ENCODE assay signal across 8 cellular contexts in the genomic region with DNA sequence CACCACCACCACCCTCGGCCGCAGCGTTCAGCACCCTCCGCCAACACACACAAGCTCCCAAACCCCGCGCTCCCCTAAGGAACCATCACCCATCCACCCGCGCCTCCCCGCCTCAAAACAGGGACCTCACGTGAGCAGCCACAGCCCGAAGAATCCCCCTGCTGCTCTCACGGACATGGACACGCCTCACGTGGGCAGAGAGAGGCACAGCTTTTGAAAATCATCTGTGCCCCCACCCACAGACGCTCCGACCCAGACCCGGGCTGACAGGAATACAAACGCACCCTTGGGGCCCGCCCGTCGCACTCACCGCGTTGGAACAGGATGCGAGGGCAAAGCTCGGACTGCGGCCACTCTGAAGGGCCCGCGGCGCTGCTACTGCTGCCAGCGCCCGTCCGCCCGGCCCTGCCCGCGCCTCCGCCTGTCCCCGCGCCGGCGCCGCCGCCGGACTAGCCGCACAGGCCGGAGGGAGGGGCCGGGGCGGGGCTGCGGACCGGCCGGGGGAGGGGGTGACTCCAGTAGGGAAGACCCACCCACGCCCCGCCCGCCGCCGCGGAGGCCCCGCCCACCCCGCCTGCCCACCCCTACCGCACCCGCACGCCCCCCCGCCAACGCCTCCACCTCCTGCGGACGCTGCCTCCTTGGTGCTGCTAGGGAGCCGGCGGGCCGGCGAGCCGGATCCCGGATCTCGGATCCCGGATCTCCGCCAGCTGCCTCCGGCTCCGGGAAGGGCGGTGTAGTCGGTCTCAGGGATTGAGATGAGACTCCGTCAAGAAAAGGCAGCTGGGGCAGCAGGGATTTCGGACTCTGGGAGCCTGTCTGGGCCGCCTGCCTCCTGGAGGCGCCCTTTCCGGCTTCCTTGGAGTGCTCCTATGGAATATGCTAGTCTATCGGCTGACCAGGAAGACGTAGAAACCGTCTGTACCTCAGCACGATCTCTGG. TPM values are rescaled to one million over a fixed set of nuclear protein-coding genes. Genes with fewer than 3 reads are reported as not detected.
DNase-seq lines count a peak whose midpoint lies in the region; ATAC-seq and TF ChIP-seq lines count a peak whose summit lies in the region.

A gene (minus strand): TSS at position 461 of the 942 bp plus-strand sequence. CDS start 8,246 bp downstream, outside the sequence.

- no peaks in the 10 kb centered on the region for H3K27me3 Mint-ChIP-seq in CD4-positive, alpha-beta T cell
- H3K27me3 Mint-ChIP-seq in activated T-cell treated with anti-CD3 and anti-CD28 coated beads, Interleukin-2, amount 50 U/mL, for 72 hours (ENCODE audit: low read depth): no peaks in the 10 kb centered on the region

- ATAC-seq in CD4-positive, alpha-beta T cell (ENCODE audit: poor library complexity): peak; percentile 66
- ATAC-seq in GM19467 (IDR thresholded peaks at IDR 0.05; ENCODE audit: unreplicated experiment): peak; percentile 60
- ATAC-seq in activated T-cell treated with anti-CD3 and anti-CD28 coated beads, Interleukin-2, amount 50 U/mL, for 72 hours (replicated peaks in 1 of 2): peak; percentile 78 to 85

- H3K9me3 Mint-ChIP-seq in CD4-positive, alpha-beta T cell: no peaks in the 10 kb centered on the region
- H3K9me3 Mint-ChIP-seq in activated T-cell treated with anti-CD3 and anti-CD28 coated beads, Interleukin-2, amount 50 U/mL, for 72 hours: no peaks in the 10 kb centered on the region

- CTCF ChIA-PET in CD4-positive, alpha-beta T cell (lab: Charles Lee): no interaction called here

- H3K4me3 ChIP-seq in esophagus muscularis mucosa: peak within 1 kb of the TSS; percentile 81 to 94 (median 87)

- peaks cover 34% of the 10 kb centered on the region for H3K4me1 Mint-ChIP-seq in CD4-positive, alpha-beta T cell (ENCODE audit: low read depth)
- H3K4me1 Mint-ChIP-seq in activated T-cell treated with anti-CD3 and anti-CD28 coated beads, Interleukin-2, amount 50 U/mL, for 72 hours (ENCODE audit: low read depth): peaks cover 10% of the 10 kb centered on the region

- peaks cover 14 to 27% (median 25%) of the 10 kb centered on the region in 4 donors for H3K36me3 ChIP-seq in esophagus muscularis mucosa

- POLR2A ChIA-PET in CD4-positive, alpha-beta T cell (lab: Charles Lee): interaction anchor here (0.6 to 4.0 kb wide), 10 partner anchors 8 to 264 kb away, joined by 3 to 14 read pairs (median 5); a partner anchor contains a TSS

- 0% methylated on average over 19 of the region's 87 CpGs for WGBS in esophagus muscularis mucosa

- no peak for TF ChIP-seq CTCF in CD4-positive, alpha-beta T cell (IDR thresholded peaks at IDR 0.05)
- TF ChIP-seq CTCF in esophagus muscularis mucosa (IDR thresholded peaks at IDR 0.05): peak in 2 of 3 experiments; percentile 19 to 27

- H3K36me3 Mint-ChIP-seq in CD4-positive, alpha-beta T cell (ENCODE audit: low read depth): peaks cover 22% of the 10 kb centered on the region
- peaks cover 2 to 3% of the 10 kb centered on the region in 2 donors for H3K36me3 Mint-ChIP-seq in activated T-cell treated with anti-CD3 and anti-CD28 coated beads, Interleukin-2, amount 50 U/mL, for 72 hours (ENCODE audit: insufficient read depth in 2 of 2)

- H3K27ac ChIP-seq in CD4-positive, alpha-beta T cell (ENCODE audit: low read depth, low read length): peak within 1 kb of the TSS; percentile 38
- peak within 1 kb of the TSS; percentile 90 to 95 (median 92) for H3K27ac ChIP-seq in esophagus muscularis mucosa (replicated peaks in 1 of 4)

- H3K4me1 ChIP-seq in esophagus muscularis mucosa: peaks cover 8 to 47% (median 37%) of the 10 kb centered on the region in 4 donors

- peak; percentile 36 to 75 (median 64) for DNase-seq in CD4-positive, alpha-beta T cell
- DNase-seq in HUDEP-2 (lab: John Stamatoyannopoulos, UW; ENCODE audit: unreplicated experiment in 76 of 76) (peak in 68 of 76 experiments; percentile 11 to 88 (median 70)), OCI-M1 (lab: John Stamatoyannopoulos, UW) (peak; percentile 87), esophagus muscularis mucosa (ENCODE audit: extremely low spot score) (peak; percentile 99), myocyte (ENCODE audit: low read depth) (peak; percentile 89)
- peak; percentile 69 to 70 for DNase-seq in activated T-cell treated with anti-CD3 and anti-CD28 coated beads, Interleukin-2, amount 50 U/mL, for 72 hours
- DNase-seq in stimulated activated CD8-positive, alpha-beta memory T cell treated with anti-CD3 and anti-CD28 coated beads, Interleukin-7, amount 100 ng/mL, for 4 hours (ENCODE audit: low read depth in 2 of 2): peak; percentile 50 to 79

- no peak for TF ChIP-seq EP300 in esophagus muscularis mucosa (IDR thresholded peaks at IDR 0.05)

- H3K4me3 Mint-ChIP-seq in CD4-positive, alpha-beta T cell: peak within 1 kb of the TSS; percentile 87
- H3K4me3 Mint-ChIP-seq in activated T-cell treated with anti-CD3 and anti-CD28 coated beads, Interleukin-2, amount 50 U/mL, for 72 hours: peak within 1 kb of the TSS; percentile 77 to 89

- intact Hi-C loops in CD4-positive, alpha-beta T cell (cut with DNase I, micrococcal nuclease): loop anchor here in 1 of 2 experiments (2.0 kb wide), 2 partner anchors 83 to 239 kb away; a partner anchor contains a TSS
- intact Hi-C loops in esophagus muscularis mucosa (cut with DNase I): loop anchor here (10.0 kb wide), 1 partner anchor 131 kb away; a partner anchor contains a TSS

- H3K9me3 ChIP-seq in CD4-positive, alpha-beta T cell (ENCODE audit: control insufficient read depth, low read length): no peaks in the 10 kb centered on the region
- no peaks in the 10 kb centered on the region for H3K9me3 ChIP-seq in esophagus muscularis mucosa

- H3K27ac Mint-ChIP-seq in CD4-positive, alpha-beta T cell: peak within 1 kb of the TSS; percentile 66
- peak within 1 kb of the TSS; percentile 27 for H3K27ac Mint-ChIP-seq in activated T-cell treated with anti-CD3 and anti-CD28 coated beads, Interleukin-2, amount 50 U/mL, for 72 hours

- no peaks in the 10 kb centered on the region for H3K27me3 ChIP-seq in CD4-positive, alpha-beta T cell (ENCODE audit: control insufficient read depth, insufficient read depth, low read length)
- H3K27me3 ChIP-seq in esophagus muscularis mucosa: no peaks in the 10 kb centered on the region

- TF ChIP-seq POLR2A in esophagus muscularis mucosa (IDR thresholded peaks at IDR 0.05; ENCODE audit: low read depth): peak; percentile 72

RNA-seq across cellular contexts. Expression of the gene that starts here (rescaled TPM):
- total RNA-seq in CD4-positive, alpha-beta T cell: 10 to 100 TPM; 16.4 to 16.6 TPM
- total RNA-seq in activated T-cell treated with anti-CD3 and anti-CD28 coated beads, Interleukin-2, amount 50 U/mL, for 72 hours: 1 to 10 TPM; 8.4 to 9.2 TPM
- total RNA-seq in esophagus muscularis mucosa (10 to 100 TPM; 26.6 to 47.6 (median 35.3) TPM), myocyte (17.7 and 28.2 TPM in 2 replicates)
- 20.1 TPM for polyA plus RNA-seq in myocyte (2012)

Comparison
In these comparisons a context has a peak if more than half of its experiments do, and no peak if none do; other contexts are left out.
1. Peak in every context shown above with its lines: DNase-seq, ATAC-seq, H3K4me3 ChIP-seq and H3K27ac ChIP-seq.